1 cellular context compared by ENCODE assay signal in genomic region chr3:13280856-13281656, GRCh38.
TF ChIP-seq lines count a peak whose summit lies in the region.

No MANE protein-coding gene starts in this region.

TF ChIP-seq in K562, 482 proteins besides CTCF, POLR2A, EP300 and RAD21 (continued from another document):
- TF ChIP-seq HNRNPL (IDR thresholded peaks at IDR 0.05; ENCODE audit: low read depth, low read length), result no peak
- TF ChIP-seq DEAF1 (CRISPR knock-in tag; IDR thresholded peaks at IDR 0.05), result no peak
- TF ChIP-seq EGR1 (conservative IDR thresholded peaks at IDR 0.05), result peak; percentile 60
- peak; percentile 12; the same call in 1 of the 2 replicates for TF ChIP-seq ZBTB7A (IDR thresholded peaks at IDR 0.05; ENCODE audit: borderline replicate concordance, control insufficient read depth, low read depth, low read length)
- TF ChIP-seq E2F6 (IDR thresholded peaks at IDR 0.05; ENCODE audit: borderline replicate concordance in 1 of 2, extremely low read depth in 1 of 2, insufficient read depth in 1 of 2, insufficient read length in 1 of 2, low read depth in 1 of 2, low read length in 1 of 2, poor library complexity in 1 of 2, severe bottlenecking in 1 of 2), result no peak
